11 cellular contexts compared by ENCODE assay signal in the genomic region with DNA sequence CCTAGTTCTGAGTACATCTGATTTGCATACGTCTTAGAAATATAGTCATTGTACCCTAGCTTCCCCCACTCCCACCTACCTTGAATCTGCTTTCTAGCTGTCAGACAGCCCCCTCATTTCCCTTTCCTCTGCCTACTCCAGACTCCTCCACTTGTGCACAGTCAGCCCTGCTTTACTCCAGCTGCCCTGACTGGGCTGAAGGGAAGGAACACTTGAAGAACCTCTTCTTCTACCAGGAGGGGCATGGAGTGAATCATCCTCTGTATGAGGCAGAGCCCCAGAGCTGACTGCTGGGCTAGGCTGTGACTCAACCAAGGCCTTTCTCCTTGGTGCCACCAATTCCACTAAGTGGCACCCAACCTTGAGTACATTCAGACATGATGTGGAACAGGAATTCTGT. TPM values are rescaled to one million over a fixed set of nuclear protein-coding genes. Genes with fewer than 3 reads are reported as not detected.
DNase-seq lines count a peak whose midpoint lies in the region; ATAC-seq lines count a peak whose summit lies in the region.
"Had no signal": no experiment of that assay in that cellular context is flagged by ENCODE, and none has a peak within 500 bp of the region (broad histone marks: within the 10 kb centered on the region; RNA-seq: fewer than 3 reads in every experiment).

No MANE protein-coding gene starts in this region.

- H3K36me3 Mint-ChIP-seq in stimulated activated memory B cell treated with anti-CD40 and anti-IgM and Interleukin-4, amounts not matched to agents 10 μg/mL and 1 μg/mL and 100 μg/mL, for 72 hours = no peaks in the 10 kb centered on the region

- DNase-seq in HS-27A (ENCODE audit: low read depth) (peak; percentile 66), T1000 (lab: John Stamatoyannopoulos, UW) (peak; percentile 24), G401 (ENCODE audit: low spot score) (no peak), NCI-H1417 treated with DMSO at 0.1 percent for 48 hours (lab: John Stamatoyannopoulos, UW) (no peak), Right ventricle myocardium inferior (ENCODE audit: missing footprints) (no peak)
- peak; percentile 18 to 51 (median 48) for DNase-seq in stimulated activated CD4-positive, alpha-beta T cell treated with anti-CD3 and anti-CD28 coated beads, TNF-alpha, amount 100 ng/mL, for 24 hours (ENCODE audit: low read depth in 3 of 3)
- DNase-seq: heart right ventricle, NCI-H2107 had no signal

- in situ Hi-C loops in G401 (cut with HindIII; ENCODE audit: low sequenced_read_pairs) = no loop called here

- peaks cover 3% of the 10 kb centered on the region for H3K9me3 Mint-ChIP-seq in stimulated activated memory B cell treated with anti-CD40 and anti-IgM and Interleukin-4, amounts not matched to agents 10 μg/mL and 1 μg/mL and 100 μg/mL, for 72 hours
- H3K9me3 Mint-ChIP-seq: T-helper 1 cell treated with Interleukin-12 subunit alpha and Interleukin-12 subunit beta and Interleukin-4 antibody, amounts not matched to agents 30 μg/mL and 1 μg/mL, for 36 hours had no signal

- H3K27me3 Mint-ChIP-seq in stimulated activated memory B cell treated with anti-CD40 and anti-IgM and Interleukin-4, amounts not matched to agents 10 μg/mL and 1 μg/mL and 100 μg/mL, for 72 hours = no peaks in the 10 kb centered on the region

- intact Hi-C loops in Right ventricle myocardium inferior (cut with DNase I) = no loop called here

- ATAC-seq in esophagus mucosa (peak; percentile 98), Right ventricle myocardium inferior (no peak)
- ATAC-seq in stimulated activated memory B cell treated with anti-CD40 and anti-IgM and Interleukin-4, amounts not matched to agents 10 μg/mL and 1 μg/mL and 100 μg/mL, for 72 hours = no peak

- H3K4me1 Mint-ChIP-seq in stimulated activated memory B cell treated with anti-CD40 and anti-IgM and Interleukin-4, amounts not matched to agents 10 μg/mL and 1 μg/mL and 100 μg/mL, for 72 hours = no peaks in the 10 kb centered on the region

- H3K27ac Mint-ChIP-seq in stimulated activated memory B cell treated with anti-CD40 and anti-IgM and Interleukin-4, amounts not matched to agents 10 μg/mL and 1 μg/mL and 100 μg/mL, for 72 hours = no peak overlapping the region
- H3K27ac Mint-ChIP-seq: T-helper 1 cell treated with Interleukin-12 subunit alpha and Interleukin-12 subunit beta and Interleukin-4 antibody, amounts not matched to agents 30 μg/mL and 1 μg/mL, for 36 hours had no signal

- no peak overlapping the region for H3K4me3 Mint-ChIP-seq in stimulated activated memory B cell treated with anti-CD40 and anti-IgM and Interleukin-4, amounts not matched to agents 10 μg/mL and 1 μg/mL and 100 μg/mL, for 72 hours
- H3K4me3 Mint-ChIP-seq: T-helper 1 cell treated with Interleukin-12 subunit alpha and Interleukin-12 subunit beta and Interleukin-4 antibody, amounts not matched to agents 30 μg/mL and 1 μg/mL, for 36 hours had no signal

RNA-seq across cellular contexts. Expression of gene ZFR, which starts 18.1 kb away (rescaled TPM):
- 32.9 TPM for total RNA-seq in esophagus mucosa
- 62.1 and 93.9 TPM in 2 replicates for total RNA-seq in G401 (2014; rRNA removed; shearing (Covaris generic))
- total RNA-seq in Right ventricle myocardium inferior = 51.8 TPM

Comparison
In these comparisons a context has a peak if more than half of its experiments do, and no peak if none do; other contexts are left out.
1. DNase-seq: peak in HS-27A (single experiment), T1000 (single experiment) and stimulated activated CD4-positive, alpha-beta T cell treated with anti-CD3 and anti-CD28 coated beads, TNF-alpha, amount 100 ng/mL, for 24 hours (3 of 3); none in G401 (single experiment), NCI-H1417 treated with DMSO at 0.1 percent for 48 hours (single experiment) and Right ventricle myocardium inferior (single experiment).